9 cellular contexts compared by ENCODE assay signal in the genomic region with DNA sequence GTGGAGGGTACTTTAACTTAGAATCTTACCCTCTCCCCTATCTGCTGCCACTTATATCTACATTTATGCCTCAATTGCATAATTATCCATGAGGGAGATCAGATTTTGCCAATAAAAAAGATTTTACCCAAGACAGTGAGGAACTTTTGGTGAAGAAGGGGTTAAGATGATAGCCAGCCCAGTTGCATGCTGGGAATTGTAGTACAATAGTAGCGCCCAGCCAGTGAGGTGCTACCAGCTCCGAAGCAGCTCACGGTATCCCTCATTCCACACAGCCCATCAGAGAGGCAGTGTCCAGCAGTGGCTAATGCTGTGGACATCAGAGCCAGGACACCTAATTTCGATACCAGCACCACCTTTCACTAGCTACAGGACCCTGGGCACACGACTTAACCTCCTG. TPM values are rescaled to one million over a fixed set of nuclear protein-coding genes. Genes with fewer than 3 reads are reported as not detected.
DNase-seq lines count a peak whose midpoint lies in the region; ATAC-seq and TF ChIP-seq lines count a peak whose summit lies in the region.
"Had no signal": no experiment of that assay in that cellular context is flagged by ENCODE, and none has a peak within 500 bp of the region (broad histone marks: within the 10 kb centered on the region; RNA-seq: fewer than 3 reads in every experiment).

No MANE protein-coding gene starts in this region.

- CTCF ChIA-PET in MCF 10A (lab: Yijun Ruan, JAX): interaction anchor here (0.8 to 2.4 kb wide), 3 partner anchors 50 to 521 kb away, joined by 3 to 9 read pairs (median 5); a partner anchor contains a TSS

- H3K9me3 Mint-ChIP-seq in MCF 10A (ENCODE audit: unreplicated experiment): no peaks in the 10 kb centered on the region

- no peaks in the 10 kb centered on the region for H3K27me3 Mint-ChIP-seq in MCF 10A (ENCODE audit: insufficient read depth, unreplicated experiment)

- WGBS in right lobe of liver (ENCODE audit: insufficient coverage, low coverage, low lambda C conversion rate, missing lambda C conversion rate): 4% methylated on average over 5 of the region's 5 CpGs

- TF ChIP-seq POLR2A in right lobe of liver (IDR thresholded peaks at IDR 0.05): no peak

- no peaks in the 10 kb centered on the region for H3K36me3 ChIP-seq in right lobe of liver
- H3K36me3 ChIP-seq: adrenal gland had no signal

- H3K4me3 ChIP-seq in right lobe of liver: peak overlapping the region in 2 of 3 donors; percentile 31 to 39
- H3K4me3 ChIP-seq: adrenal gland had no signal

- H3K4me1 ChIP-seq in right lobe of liver: peaks cover 0 to 8% (median 3%) of the 10 kb centered on the region in 4 donors

- no peak overlapping the region for H3K4me3 Mint-ChIP-seq in MCF 10A (ENCODE audit: unreplicated experiment)

- no TSS peak for BruUV-seq in MCF 10A (replicated peaks; lab: Mats Ljungman, UMichigan)

- POLR2A ChIA-PET in MCF 10A (lab: Yijun Ruan, JAX): interaction anchor here (2.4 kb wide), 1 partner anchor 49 kb away, joined by 8 read pairs; a partner anchor contains a TSS

- no peaks in the 10 kb centered on the region for H3K36me3 Mint-ChIP-seq in MCF 10A (ENCODE audit: insufficient read depth, unreplicated experiment)

- peaks cover 23% of the 10 kb centered on the region for H3K4me1 Mint-ChIP-seq in MCF 10A (ENCODE audit: insufficient read depth, unreplicated experiment)

- peak; percentile 57 for DNase-seq in Ammon's horn (ENCODE audit: low spot score)
- peak; percentile 33 for DNase-seq in HT-29 (ENCODE audit: low spot score)
- DNase-seq in MCF 10A (ENCODE audit: unreplicated experiment): peak; percentile 31
- no peak for DNase-seq in right lobe of liver
- no peak for DNase-seq in activated naive CD4-positive, alpha-beta T cell (lab: John Stamatoyannopoulos, UW)
- no peak for DNase-seq in mesenteric fat pad (ENCODE audit: low spot score)
- DNase-seq in T-helper 1 cell: no peak

- ATAC-seq in right lobe of liver: peak; percentile 76 to 84 (median 82)
- ATAC-seq in GM21619 (IDR thresholded peaks at IDR 0.05; ENCODE audit: unreplicated experiment): no peak

- peak overlapping the region; percentile 53 for H3K27ac Mint-ChIP-seq in MCF 10A (ENCODE audit: low read depth, unreplicated experiment)

- H3K27me3 ChIP-seq in right lobe of liver: no peaks in the 10 kb centered on the region
- H3K27me3 ChIP-seq: adrenal gland had no signal

- TF ChIP-seq CTCF in MCF 10A (IDR thresholded peaks at IDR 0.05; ENCODE audit: unreplicated experiment) (no peak), right lobe of liver (IDR thresholded peaks at IDR 0.05) (no peak)

- intact Hi-C loops in MCF 10A (cut with micrococcal nuclease) (no loop called here), right lobe of liver (cut with DNase I) (no loop called here)

- no peak overlapping the region for H3K27ac ChIP-seq in right lobe of liver
- H3K27ac ChIP-seq: adrenal gland had no signal

- H3K9me3 ChIP-seq in right lobe of liver: no peaks in the 10 kb centered on the region
- H3K9me3 ChIP-seq: adrenal gland had no signal

RNA-seq across cellular contexts. Expression of a gene that starts 5.9 kb away (rescaled TPM):
- total RNA-seq in HT-29 (2014; rRNA removed; shearing (Covaris generic)): not detected in 2 replicates
- total RNA-seq in MCF 10A (2022) (not detected in 2 replicates), right lobe of liver (1 to 10 TPM in 1 of 6 experiments, under 1 TPM in 4, not detected in 1; 0.22 to 2.3 (median 0.86) TPM), mesenteric fat pad (not detected)

RNA-seq across cellular contexts. Expression of a gene that starts 49.4 kb away (rescaled TPM):
- total RNA-seq in HT-29 (2014; rRNA removed; shearing (Covaris generic)): 1.8 and 2.9 TPM in 2 replicates
- total RNA-seq in MCF 10A (2022): 19.3 and 25.1 TPM in 2 replicates
- 1 to 10 TPM; 4.2 to 9.4 (median 6.6) TPM for total RNA-seq in right lobe of liver
- 18.4 TPM for total RNA-seq in mesenteric fat pad

Comparison
In these comparisons a context has a peak if more than half of its experiments do, and no peak if none do; other contexts are left out.
1. DNase-seq: peak in Ammon's horn (single experiment), HT-29 (single experiment) and MCF 10A (single experiment); none in right lobe of liver (0 of 3), activated naive CD4-positive, alpha-beta T cell (0 of 4), mesenteric fat pad (single experiment) and T-helper 1 cell (0 of 5).